In the genomic region with DNA sequence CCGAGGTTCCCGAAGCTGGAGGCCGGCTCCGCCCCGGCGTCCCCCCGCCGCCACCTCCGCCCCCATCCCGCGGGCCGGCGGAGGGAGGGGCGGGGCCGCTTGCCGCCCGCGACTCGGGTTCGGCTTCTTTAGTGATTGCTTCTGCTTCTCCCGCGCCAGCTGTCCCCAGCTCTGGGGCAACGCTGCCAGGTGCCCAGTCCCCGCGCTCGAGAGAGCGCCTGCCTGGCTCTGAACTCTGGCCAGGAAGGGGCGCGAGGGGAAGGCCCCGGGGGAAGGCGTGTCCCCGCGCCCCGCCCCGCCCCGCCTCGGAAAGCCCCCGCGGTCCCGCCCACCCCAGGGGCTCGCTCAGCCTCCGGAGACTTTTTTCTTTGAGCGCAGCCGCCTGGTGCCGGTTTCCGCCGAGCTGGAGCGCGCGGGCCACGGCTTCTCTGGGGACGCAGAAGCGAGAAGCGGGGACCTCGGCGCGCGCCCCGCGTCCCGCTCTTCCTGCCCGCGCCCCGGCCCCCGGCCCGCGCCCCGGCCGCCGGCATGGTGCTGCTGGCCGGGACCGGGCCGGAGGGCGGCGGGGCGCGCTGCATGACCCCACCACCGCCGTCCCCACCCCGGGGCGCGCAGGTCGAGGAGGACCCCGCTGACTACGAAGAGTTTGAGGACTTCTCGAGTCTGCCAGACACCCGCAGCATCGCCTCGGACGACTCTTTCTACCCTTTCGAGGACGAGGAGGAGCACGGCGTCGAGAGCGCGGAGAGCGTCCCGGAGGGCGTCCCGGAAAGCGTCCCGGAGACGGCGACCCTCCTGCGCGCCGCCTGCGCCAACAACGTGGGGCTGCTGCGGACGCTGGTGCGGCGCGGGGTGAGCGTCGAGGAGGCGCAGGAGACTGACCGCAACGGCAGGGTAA, we compare ENCODE assay signal across 1 cellular context.
TF ChIP-seq lines count a peak whose summit lies in the region.

A gene (plus strand): TSS at position 131 of the 898 bp plus-strand sequence. CDS start 398 bp downstream, at position 529.

TF ChIP-seq in H1, 55 proteins besides CTCF, POLR2A, EP300 and RAD21:
- TF ChIP-seq JUN (IDR thresholded peaks at IDR 0.05; ENCODE audit: low read depth, low read length): no peak
- TF ChIP-seq SAP30 (IDR thresholded peaks at IDR 0.05; ENCODE audit: insufficient read depth, insufficient replicate concordance, low read length): no peak
- TF ChIP-seq FOSL1 (IDR thresholded peaks at IDR 0.05; ENCODE audit: insufficient read depth, low read depth, low read length): no peak
- TF ChIP-seq SIRT6 (IDR thresholded peaks at IDR 0.05; ENCODE audit: low read length): no peak
- no peak for TF ChIP-seq HDAC6 (IDR thresholded peaks at IDR 0.05; ENCODE audit: low read depth, low read length)
- no peak for TF ChIP-seq ZNF274 (IDR thresholded peaks at IDR 0.05; ENCODE audit: borderline replicate concordance, extremely low read depth, low read length)
- TF ChIP-seq SIN3A (conservative IDR thresholded peaks at IDR 0.05 in 1 of 2, IDR thresholded peaks at IDR 0.05 in 1 of 2; ENCODE audit: low read depth in 1 of 2, low read length in 2 of 2): no peak
- TF ChIP-seq, protein P1, sequence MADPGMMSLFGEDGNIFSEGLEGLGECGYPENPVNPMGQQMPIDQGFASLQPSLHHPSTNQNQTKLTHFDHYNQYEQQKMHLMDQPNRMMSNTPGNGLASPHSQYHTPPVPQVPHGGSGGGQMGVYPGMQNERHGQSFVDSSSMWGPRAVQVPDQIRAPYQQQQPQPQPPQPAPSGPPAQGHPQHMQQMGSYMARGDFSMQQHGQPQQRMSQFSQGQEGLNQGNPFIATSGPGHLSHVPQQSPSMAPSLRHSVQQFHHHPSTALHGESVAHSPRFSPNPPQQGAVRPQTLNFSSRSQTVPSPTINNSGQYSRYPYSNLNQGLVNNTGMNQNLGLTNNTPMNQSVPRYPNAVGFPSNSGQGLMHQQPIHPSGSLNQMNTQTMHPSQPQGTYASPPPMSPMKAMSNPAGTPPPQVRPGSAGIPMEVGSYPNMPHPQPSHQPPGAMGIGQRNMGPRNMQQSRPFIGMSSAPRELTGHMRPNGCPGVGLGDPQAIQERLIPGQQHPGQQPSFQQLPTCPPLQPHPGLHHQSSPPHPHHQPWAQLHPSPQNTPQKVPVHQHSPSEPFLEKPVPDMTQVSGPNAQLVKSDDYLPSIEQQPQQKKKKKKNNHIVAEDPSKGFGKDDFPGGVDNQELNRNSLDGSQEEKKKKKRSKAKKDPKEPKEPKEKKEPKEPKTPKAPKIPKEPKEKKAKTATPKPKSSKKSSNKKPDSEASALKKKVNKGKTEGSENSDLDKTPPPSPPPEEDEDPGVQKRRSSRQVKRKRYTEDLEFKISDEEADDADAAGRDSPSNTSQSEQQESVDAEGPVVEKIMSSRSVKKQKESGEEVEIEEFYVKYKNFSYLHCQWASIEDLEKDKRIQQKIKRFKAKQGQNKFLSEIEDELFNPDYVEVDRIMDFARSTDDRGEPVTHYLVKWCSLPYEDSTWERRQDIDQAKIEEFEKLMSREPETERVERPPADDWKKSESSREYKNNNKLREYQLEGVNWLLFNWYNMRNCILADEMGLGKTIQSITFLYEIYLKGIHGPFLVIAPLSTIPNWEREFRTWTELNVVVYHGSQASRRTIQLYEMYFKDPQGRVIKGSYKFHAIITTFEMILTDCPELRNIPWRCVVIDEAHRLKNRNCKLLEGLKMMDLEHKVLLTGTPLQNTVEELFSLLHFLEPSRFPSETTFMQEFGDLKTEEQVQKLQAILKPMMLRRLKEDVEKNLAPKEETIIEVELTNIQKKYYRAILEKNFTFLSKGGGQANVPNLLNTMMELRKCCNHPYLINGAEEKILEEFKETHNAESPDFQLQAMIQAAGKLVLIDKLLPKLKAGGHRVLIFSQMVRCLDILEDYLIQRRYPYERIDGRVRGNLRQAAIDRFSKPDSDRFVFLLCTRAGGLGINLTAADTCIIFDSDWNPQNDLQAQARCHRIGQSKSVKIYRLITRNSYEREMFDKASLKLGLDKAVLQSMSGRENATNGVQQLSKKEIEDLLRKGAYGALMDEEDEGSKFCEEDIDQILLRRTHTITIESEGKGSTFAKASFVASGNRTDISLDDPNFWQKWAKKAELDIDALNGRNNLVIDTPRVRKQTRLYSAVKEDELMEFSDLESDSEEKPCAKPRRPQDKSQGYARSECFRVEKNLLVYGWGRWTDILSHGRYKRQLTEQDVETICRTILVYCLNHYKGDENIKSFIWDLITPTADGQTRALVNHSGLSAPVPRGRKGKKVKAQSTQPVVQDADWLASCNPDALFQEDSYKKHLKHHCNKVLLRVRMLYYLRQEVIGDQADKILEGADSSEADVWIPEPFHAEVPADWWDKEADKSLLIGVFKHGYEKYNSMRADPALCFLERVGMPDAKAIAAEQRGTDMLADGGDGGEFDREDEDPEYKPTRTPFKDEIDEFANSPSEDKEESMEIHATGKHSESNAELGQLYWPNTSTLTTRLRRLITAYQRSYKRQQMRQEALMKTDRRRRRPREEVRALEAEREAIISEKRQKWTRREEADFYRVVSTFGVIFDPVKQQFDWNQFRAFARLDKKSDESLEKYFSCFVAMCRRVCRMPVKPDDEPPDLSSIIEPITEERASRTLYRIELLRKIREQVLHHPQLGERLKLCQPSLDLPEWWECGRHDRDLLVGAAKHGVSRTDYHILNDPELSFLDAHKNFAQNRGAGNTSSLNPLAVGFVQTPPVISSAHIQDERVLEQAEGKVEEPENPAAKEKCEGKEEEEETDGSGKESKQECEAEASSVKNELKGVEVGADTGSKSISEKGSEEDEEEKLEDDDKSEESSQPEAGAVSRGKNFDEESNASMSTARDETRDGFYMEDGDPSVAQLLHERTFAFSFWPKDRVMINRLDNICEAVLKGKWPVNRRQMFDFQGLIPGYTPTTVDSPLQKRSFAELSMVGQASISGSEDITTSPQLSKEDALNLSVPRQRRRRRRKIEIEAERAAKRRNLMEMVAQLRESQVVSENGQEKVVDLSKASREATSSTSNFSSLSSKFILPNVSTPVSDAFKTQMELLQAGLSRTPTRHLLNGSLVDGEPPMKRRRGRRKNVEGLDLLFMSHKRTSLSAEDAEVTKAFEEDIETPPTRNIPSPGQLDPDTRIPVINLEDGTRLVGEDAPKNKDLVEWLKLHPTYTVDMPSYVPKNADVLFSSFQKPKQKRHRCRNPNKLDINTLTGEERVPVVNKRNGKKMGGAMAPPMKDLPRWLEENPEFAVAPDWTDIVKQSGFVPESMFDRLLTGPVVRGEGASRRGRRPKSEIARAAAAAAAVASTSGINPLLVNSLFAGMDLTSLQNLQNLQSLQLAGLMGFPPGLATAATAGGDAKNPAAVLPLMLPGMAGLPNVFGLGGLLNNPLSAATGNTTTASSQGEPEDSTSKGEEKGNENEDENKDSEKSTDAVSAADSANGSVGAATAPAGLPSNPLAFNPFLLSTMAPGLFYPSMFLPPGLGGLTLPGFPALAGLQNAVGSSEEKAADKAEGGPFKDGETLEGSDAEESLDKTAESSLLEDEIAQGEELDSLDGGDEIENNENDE (IDR thresholded peaks at IDR 0.05; ENCODE audit: insufficient replicate concordance, low read length): no peak
- no peak for TF ChIP-seq RXRA (IDR thresholded peaks at IDR 0.05; ENCODE audit: insufficient read depth, low read depth, low read length)
- no peak for TF ChIP-seq KDM1A (IDR thresholded peaks at IDR 0.05; ENCODE audit: borderline replicate concordance, low read length)
- no peak for TF ChIP-seq RNF2 (IDR thresholded peaks at IDR 0.05; ENCODE audit: borderline replicate concordance, low read depth, low read length, missing control alignments, poor library complexity, severe bottlenecking)
- TF ChIP-seq SP2 (IDR thresholded peaks at IDR 0.05; ENCODE audit: low read length): no peak
- TF ChIP-seq CHD2 (IDR thresholded peaks at IDR 0.05; ENCODE audit: low read length): no peak
- peak; percentile 22 for TF ChIP-seq KDM4A (IDR thresholded peaks at IDR 0.05; ENCODE audit: low read depth, low read length, severe bottlenecking)
- peak; percentile 41; the same call in 1 of the 2 replicates for TF ChIP-seq CREB1 (IDR thresholded peaks at IDR 0.05)
- TF ChIP-seq SRF (IDR thresholded peaks at IDR 0.05; ENCODE audit: low read depth, low read length): no peak
- no peak for TF ChIP-seq ASH2L (IDR thresholded peaks at IDR 0.05; ENCODE audit: low read length)
- TF ChIP-seq YY1 (IDR thresholded peaks at IDR 0.05; ENCODE audit: low read depth, low read length): no peak
- TF ChIP-seq, protein P2, sequence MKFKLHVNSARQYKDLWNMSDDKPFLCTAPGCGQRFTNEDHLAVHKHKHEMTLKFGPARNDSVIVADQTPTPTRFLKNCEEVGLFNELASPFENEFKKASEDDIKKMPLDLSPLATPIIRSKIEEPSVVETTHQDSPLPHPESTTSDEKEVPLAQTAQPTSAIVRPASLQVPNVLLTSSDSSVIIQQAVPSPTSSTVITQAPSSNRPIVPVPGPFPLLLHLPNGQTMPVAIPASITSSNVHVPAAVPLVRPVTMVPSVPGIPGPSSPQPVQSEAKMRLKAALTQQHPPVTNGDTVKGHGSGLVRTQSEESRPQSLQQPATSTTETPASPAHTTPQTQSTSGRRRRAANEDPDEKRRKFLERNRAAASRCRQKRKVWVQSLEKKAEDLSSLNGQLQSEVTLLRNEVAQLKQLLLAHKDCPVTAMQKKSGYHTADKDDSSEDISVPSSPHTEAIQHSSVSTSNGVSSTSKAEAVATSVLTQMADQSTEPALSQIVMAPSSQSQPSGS (IDR thresholded peaks at IDR 0.05; ENCODE audit: low read length): no peak
- no peak for TF ChIP-seq EGR1 (IDR thresholded peaks at IDR 0.05; ENCODE audit: borderline replicate concordance, low read depth, low read length)
- 0 out of 2 replicates have a peak, but pooled peaks have one; percentile 28 for TF ChIP-seq POLR2AphosphoS5 (IDR thresholded peaks at IDR 0.05; ENCODE audit: low read depth, low read length)
- peak; percentile 57 for TF ChIP-seq PHF8 (conservative IDR thresholded peaks at IDR 0.05; ENCODE audit: low read depth, low read length)
- no peak; the same call in 1 of the 2 replicates for TF ChIP-seq GABPA (IDR thresholded peaks at IDR 0.05; ENCODE audit: borderline replicate concordance, insufficient read depth, low read length)
- TF ChIP-seq EZH2 (IDR thresholded peaks at IDR 0.05; ENCODE audit: low read depth, low read length, severe bottlenecking): no peak
- TF ChIP-seq RBBP5 (IDR thresholded peaks at IDR 0.05; ENCODE audit: borderline replicate concordance, low read depth, low read length): peak; percentile 89
- TF ChIP-seq RFX5 (IDR thresholded peaks at IDR 0.05; ENCODE audit: borderline replicate concordance, low read depth, low read length): no peak
- no peak for TF ChIP-seq CBX8 (IDR thresholded peaks at IDR 0.05; ENCODE audit: borderline replicate concordance, low read depth, low read length)
- no peak for TF ChIP-seq CEBPB (IDR thresholded peaks at IDR 0.05; ENCODE audit: low read depth, low read length)
- TF ChIP-seq TBP (IDR thresholded peaks at IDR 0.05; ENCODE audit: low read depth, low read length): 0 out of 2 replicates have a peak, but pooled peaks have one; percentile 16
- no peak for TF ChIP-seq NRF1 (IDR thresholded peaks at IDR 0.05; ENCODE audit: low read depth, low read length)
- TF ChIP-seq GTF2F1 (IDR thresholded peaks at IDR 0.05; ENCODE audit: borderline replicate concordance, low read depth, low read length): no peak
- no peak for TF ChIP-seq BRCA1 (IDR thresholded peaks at IDR 0.05; ENCODE audit: low read depth, low read length)
- TF ChIP-seq, protein P3, sequence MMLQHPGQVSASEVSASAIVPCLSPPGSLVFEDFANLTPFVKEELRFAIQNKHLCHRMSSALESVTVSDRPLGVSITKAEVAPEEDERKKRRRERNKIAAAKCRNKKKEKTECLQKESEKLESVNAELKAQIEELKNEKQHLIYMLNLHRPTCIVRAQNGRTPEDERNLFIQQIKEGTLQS (IDR thresholded peaks at IDR 0.05; ENCODE audit: insufficient read depth, low read depth, low read length): no peak
- TF ChIP-seq SIX5 (IDR thresholded peaks at IDR 0.05; ENCODE audit: low read depth, low read length): no peak
- no peak for TF ChIP-seq SP4 (IDR thresholded peaks at IDR 0.05; ENCODE audit: low read length)
- TF ChIP-seq, protein P4, sequence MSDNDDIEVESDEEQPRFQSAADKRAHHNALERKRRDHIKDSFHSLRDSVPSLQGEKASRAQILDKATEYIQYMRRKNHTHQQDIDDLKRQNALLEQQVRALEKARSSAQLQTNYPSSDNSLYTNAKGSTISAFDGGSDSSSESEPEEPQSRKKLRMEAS (IDR thresholded peaks at IDR 0.05): peak; percentile 37
- TF ChIP-seq, protein P5, sequence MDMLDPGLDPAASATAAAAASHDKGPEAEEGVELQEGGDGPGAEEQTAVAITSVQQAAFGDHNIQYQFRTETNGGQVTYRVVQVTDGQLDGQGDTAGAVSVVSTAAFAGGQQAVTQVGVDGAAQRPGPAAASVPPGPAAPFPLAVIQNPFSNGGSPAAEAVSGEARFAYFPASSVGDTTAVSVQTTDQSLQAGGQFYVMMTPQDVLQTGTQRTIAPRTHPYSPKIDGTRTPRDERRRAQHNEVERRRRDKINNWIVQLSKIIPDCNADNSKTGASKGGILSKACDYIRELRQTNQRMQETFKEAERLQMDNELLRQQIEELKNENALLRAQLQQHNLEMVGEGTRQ (IDR thresholded peaks at IDR 0.05; ENCODE audit: low read length): no peak
- TF ChIP-seq TEAD4 (IDR thresholded peaks at IDR 0.05; ENCODE audit: low read depth, low read length): no peak
- no peak for TF ChIP-seq CTBP2 (IDR thresholded peaks at IDR 0.05; ENCODE audit: borderline replicate concordance, insufficient read depth, insufficient read length, low read length)
- no peak for TF ChIP-seq NANOG (IDR thresholded peaks at IDR 0.05; ENCODE audit: insufficient read depth, low read depth, low read length, poor library complexity, severe bottlenecking)
- TF ChIP-seq BCL11A (IDR thresholded peaks at IDR 0.05; ENCODE audit: low read depth in 2 of 2, low read length in 2 of 2): no peak
- peak; percentile 49 for TF ChIP-seq TAF1 (IDR thresholded peaks at IDR 0.05; ENCODE audit: low read depth, low read length)
- TF ChIP-seq JUND (IDR thresholded peaks at IDR 0.05; ENCODE audit: low read length): no peak
